In the genomic region with DNA sequence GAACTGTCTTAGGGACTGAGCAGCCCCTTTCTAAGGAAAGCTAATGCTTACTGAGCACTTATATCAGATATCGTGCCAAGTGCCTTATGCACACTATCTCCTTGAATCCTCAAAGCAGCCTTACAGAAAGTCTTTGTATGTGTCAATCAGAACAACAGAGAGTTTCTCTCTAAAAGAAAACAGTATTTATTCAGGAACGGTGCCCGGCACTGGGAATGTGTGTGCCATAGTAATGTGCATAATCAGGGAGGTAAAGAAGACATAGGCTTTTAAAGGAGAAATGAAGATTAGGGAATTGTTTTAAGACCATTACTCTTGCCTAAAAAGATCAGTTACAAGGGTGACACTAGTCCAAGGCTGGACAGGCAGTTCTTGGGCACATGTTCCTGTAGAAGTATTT, we compare ENCODE assay signal across 7 cellular contexts. TPM values are rescaled to one million over a fixed set of nuclear protein-coding genes. Genes with fewer than 3 reads are reported as not detected.
"Had no signal": no experiment of that assay in that cellular context is flagged by ENCODE, and none has a peak within 500 bp of the region (broad histone marks: within the 10 kb centered on the region; RNA-seq: fewer than 3 reads in every experiment).

No MANE protein-coding gene starts in this region.

RNA-seq across cellular contexts. Expression of a gene that starts 17.3 kb away (rescaled TPM):
- total RNA-seq: LHCN-M2, MCF 10A, NCI-H460, Right ventricle myocardium inferior, RPMI7951, SJCRH30 had no signal
- polyA plus RNA-seq: SK-N-SH had no signal
